In genomic region chr16:4425378-4426020, GRCh38 we compare ENCODE assay signal across 8 cellular contexts. TPM values are rescaled to one million over a fixed set of nuclear protein-coding genes. Genes with fewer than 3 reads are reported as not detected.
DNase-seq lines count a peak whose midpoint lies in the region; ATAC-seq, FAIRE-seq and TF ChIP-seq lines count a peak whose summit lies in the region.

Gene DNAJA3 (plus strand): TSS chr16:4425868. CDS start chr16:4425882, 14 bp downstream.

- no TSS peak for BruUV-seq in mammary epithelial cell (replicated peaks; lab: Mats Ljungman, UMichigan)

- in situ Hi-C loops in GM18951 (cut with MboI; ENCODE audit: low sequenced_read_pairs, unreplicated experiment) (no loop called here), mammary epithelial cell (cut with MboI; ENCODE audit: low sequenced_read_pairs in 2 of 2) (no loop called here)

- H3K36me3 ChIP-seq in mammary epithelial cell (ENCODE audit: insufficient read depth, low read length), result no peaks in the 10 kb centered on the region
- H3K36me3 ChIP-seq in small intestine (ENCODE audit: control insufficient read depth in 2 of 2, insufficient read depth in 2 of 2, low read length in 2 of 2), result peaks cover 0 to 2% of the 10 kb centered on the region in 2 donors

- H3K27ac ChIP-seq in mammary epithelial cell (ENCODE audit: insufficient read depth, low read depth, low read length) (peak within 1 kb of the TSS; percentile 91), small intestine (ENCODE audit: low read depth in 1 of 2, low read length in 1 of 2) (peak within 1 kb of the TSS; percentile 89 to 96)

- dilution Hi-C loops in mammary epithelial cell (cut with HindIII; ENCODE audit: low sequenced_read_pairs), result loop anchor here (5.0 kb wide), 1 partner anchor 37 kb away; no protein-coding TSS in a partner anchor

- H3K27me3 ChIP-seq in mammary epithelial cell (ENCODE audit: insufficient read depth, low read length) (no peaks in the 10 kb centered on the region), small intestine (ENCODE audit: control insufficient read depth in 2 of 2, insufficient read depth in 2 of 2, low read length in 2 of 2) (no peaks in the 10 kb centered on the region)

- no peak for FAIRE-seq in small intestine (lab: Jason Lieb, UNC)

- intact Hi-C loops in mammary epithelial cell (cut with micrococcal nuclease), result loop anchor here (1.0 to 2.0 kb wide), 2 partner anchors 39 to 189 kb away; partner anchors contain the start of gene UBALD1

- CTCF ChIA-PET in mammary epithelial cell (lab: Charles Lee; ENCODE audit: low non-redundant PET), result no interaction called here

- TF ChIP-seq CTCF in WI38 (IDR thresholded peaks at IDR 0.05; ENCODE audit: low read depth, low read length) (no peak), mammary epithelial cell (conservative IDR thresholded peaks at IDR 0.05 in 1 of 2, IDR thresholded peaks at IDR 0.05 in 1 of 2; ENCODE audit: extremely low read depth in 1 of 2, insufficient read depth in 1 of 2, low read depth in 1 of 2, low read length in 2 of 2) (no peak)

- peak; percentile 89 for ATAC-seq in HG03175 (IDR thresholded peaks at IDR 0.05; ENCODE audit: unreplicated experiment)

- peaks cover 13% of the 10 kb centered on the region for H3K4me1 ChIP-seq in mammary epithelial cell (ENCODE audit: insufficient read depth, low read length)
- H3K4me1 ChIP-seq in small intestine (ENCODE audit: control insufficient read depth in 2 of 2, insufficient read depth in 1 of 2, low read depth in 1 of 2, low read length in 1 of 2), result no peaks in the 10 kb centered on the region

- peak within 1 kb of the TSS; percentile 98 for H2AFZ ChIP-seq in mammary epithelial cell (ENCODE audit: low read depth, low read length)

- peak; percentile 97 for TF ChIP-seq POLR2A in GM18951 (IDR thresholded peaks at IDR 0.05; ENCODE audit: extremely low read depth, insufficient read depth, insufficient read length)

- peaks cover 49% of the 10 kb centered on the region for H3K79me2 ChIP-seq in mammary epithelial cell (ENCODE audit: insufficient read depth, low read length)

- H3K4me2 ChIP-seq in mammary epithelial cell (ENCODE audit: insufficient read depth, low read depth, low read length), result peak within 1 kb of the TSS; percentile 96

- peak; percentile 99 for DNase-seq in AG08396 (ENCODE audit: low spot score)
- DNase-seq in NCI-H2227 treated with DMSO at 0.1 percent for 48 hours (lab: John Stamatoyannopoulos, UW), result peak; percentile 99
- peak; percentile 92 for DNase-seq in mammary epithelial cell
- DNase-seq in iPS-NIHi7 (ENCODE audit: extremely low spot score), result peak; percentile 100
- DNase-seq in small intestine, result peak; percentile 94

- H3K9me3 ChIP-seq in mammary epithelial cell (replicated peaks; ENCODE audit: insufficient read depth, low read length) (no peaks in the 10 kb centered on the region), small intestine (ENCODE audit: control insufficient read depth, low read depth) (no peaks in the 10 kb centered on the region)

- H3K4me3 ChIP-seq in WI38 (ENCODE audit: low read depth, low read length), result peak within 1 kb of the TSS; percentile 84
- peak within 1 kb of the TSS; percentile 70 to 78 (median 75) for H3K4me3 ChIP-seq in mammary epithelial cell (replicated peaks in 1 of 3; ENCODE audit: insufficient read depth in 1 of 3, low read depth in 2 of 3, low read length in 3 of 3)
- peak within 1 kb of the TSS; percentile 76 to 96 for H3K4me3 ChIP-seq in small intestine (ENCODE audit: low read depth in 1 of 2, low read length in 2 of 2)

- under 1% methylated on average over 32 of the region's 68 CpGs for WGBS in mammary epithelial cell (ENCODE audit: low coverage, missing lambda C conversion rate)
- WGBS in small intestine, 3 donors, result 0% methylated on average over 65 to 68 of the region's 68 CpGs

- H4K20me1 ChIP-seq in mammary epithelial cell (ENCODE audit: insufficient read depth, low read length), result no peaks in the 10 kb centered on the region

- peak within 1 kb of the TSS; percentile 99 for H3K9ac ChIP-seq in mammary epithelial cell (ENCODE audit: insufficient read depth, low read length)

RNA-seq across cellular contexts. Expression of gene DNAJA3, which starts in this region (rescaled TPM):
- total RNA-seq in mammary epithelial cell, result 10 to 100 TPM; 52.7 to 70.4 TPM
- polyA plus RNA-seq in mammary epithelial cell (55.6 TPM), small intestine (10 to 100 TPM; 26.7 to 71.4 (median 31.1) TPM)
- 76.3 TPM for polyA minus RNA-seq in mammary epithelial cell

Comparison
In these comparisons a context has a peak if more than half of its experiments do, and no peak if none do; other contexts are left out.
1. Peak in every context shown above with its lines: DNase-seq, ATAC-seq, H3K4me3 ChIP-seq and H3K27ac ChIP-seq.